10 cellular contexts compared by ENCODE assay signal in genomic region chr2:44942304-44943030, GRCh38. TPM values are rescaled to one million over a fixed set of nuclear protein-coding genes. Genes with fewer than 3 reads are reported as not detected.
DNase-seq lines count a peak whose midpoint lies in the region; ATAC-seq and TF ChIP-seq lines count a peak whose summit lies in the region.
"Had no signal": no experiment of that assay in that cellular context is flagged by ENCODE, and none has a peak within 500 bp of the region (broad histone marks: within the 10 kb centered on the region; RNA-seq: fewer than 3 reads in every experiment).

No MANE protein-coding gene starts in this region.

- no peaks in the 10 kb centered on the region for H3F3A ChIP-seq in smooth muscle cell (ENCODE audit: low read depth)

- POLR2A ChIA-PET in T-cell (lab: Charles Lee): no interaction called here

- H3K27me3 Mint-ChIP-seq in T-cell: peaks cover 60 to 79% of the 10 kb centered on the region in 2 donors

- no peak for ATAC-seq in T-cell (replicated peaks in 1 of 4)
- peak; percentile 2 for ATAC-seq in foreskin keratinocyte
- no peak for ATAC-seq in GM18867 (IDR thresholded peaks at IDR 0.05; ENCODE audit: unreplicated experiment)

- no peaks in the 10 kb centered on the region for H3K79me2 ChIP-seq in smooth muscle cell (ENCODE audit: low read depth)

- CTCF ChIA-PET in T-cell (lab: Charles Lee): no interaction called here

- H4K20me1 ChIP-seq in smooth muscle cell (ENCODE audit: low read depth): no peaks in the 10 kb centered on the region

- no peaks in the 10 kb centered on the region for H3K36me3 Mint-ChIP-seq in T-cell

- no peak overlapping the region for H3K4me3 ChIP-seq in smooth muscle cell

- H3K27ac ChIP-seq in foreskin keratinocyte: no peak overlapping the region
- H3K27ac ChIP-seq in smooth muscle cell (ENCODE audit: low read depth): no peak overlapping the region

- no peaks in the 10 kb centered on the region for H3K36me3 ChIP-seq in smooth muscle cell (ENCODE audit: low read depth)

- no peaks in the 10 kb centered on the region for H3K9me3 Mint-ChIP-seq in T-cell

- 4% methylated on average over 68 of the region's 69 CpGs for WGBS in smooth muscle cell (ENCODE audit: low lambda C conversion rate)

- H3K27me3 ChIP-seq in foreskin keratinocyte (peaks cover 100% of the 10 kb centered on the region), smooth muscle cell (ENCODE audit: low read depth) (peaks cover 100% of the 10 kb centered on the region)

- no peaks in the 10 kb centered on the region for H3K9me3 ChIP-seq in smooth muscle cell (replicated peaks; ENCODE audit: low read depth)

- peak overlapping the region; percentile 43 to 81 (median 58) for H3K4me3 Mint-ChIP-seq in T-cell

- H3K4me1 ChIP-seq in foreskin keratinocyte: no peaks in the 10 kb centered on the region
- peaks cover 40% of the 10 kb centered on the region for H3K4me1 ChIP-seq in smooth muscle cell (ENCODE audit: low read depth)

- H3K27ac Mint-ChIP-seq in T-cell: no peak overlapping the region

- peak overlapping the region; percentile 51 for H3K4me2 ChIP-seq in smooth muscle cell

- H2AFZ ChIP-seq in smooth muscle cell (ENCODE audit: low read depth): no peak overlapping the region

- DNase-seq in NCI-H748 (lab: John Stamatoyannopoulos, UW; ENCODE audit: unreplicated experiment) (peak; percentile 49), NCI-H748 treated with DMSO at 0.1 percent for 48 hours (lab: John Stamatoyannopoulos, UW) (no peak), T-cell (no peak), foreskin keratinocyte (no peak), smooth muscle cell (lab: John Stamatoyannopoulos, UW; ENCODE audit: unreplicated experiment) (no peak), T1000 (lab: John Stamatoyannopoulos, UW) (no peak)
- no peak for DNase-seq in activated CD4-positive, CD25-positive, alpha-beta regulatory T cell (lab: John Stamatoyannopoulos, UW)

- H3K9ac ChIP-seq in smooth muscle cell (ENCODE audit: low read depth): no peak overlapping the region

- TF ChIP-seq CTCF in foreskin keratinocyte (conservative IDR thresholded peaks at IDR 0.05) (no peak), smooth muscle cell (IDR thresholded peaks at IDR 0.05; ENCODE audit: borderline replicate concordance, insufficient read depth, poor library complexity, severe bottlenecking) (no peak)

- peaks cover 53 to 59% (median 54%) of the 10 kb centered on the region in 3 donors for H3K4me1 Mint-ChIP-seq in T-cell

RNA-seq across cellular contexts. Expression of gene SIX3, which starts 1.0 kb away (rescaled TPM):
- total RNA-seq in T-cell: under 1 TPM in 1 of 5 donors, not detected in 4; 0.23 TPM
- not detected in 2 replicates for total RNA-seq in foreskin keratinocyte
- polyA plus RNA-seq in foreskin keratinocyte: not detected in 2 replicates
- total RNA-seq in smooth muscle cell: not detected in 2 replicates
- polyA plus RNA-seq in smooth muscle cell: not detected in 2 replicates
- total RNA-seq: glomerular endothelial cell had no signal
- polyA plus RNA-seq: AG04450 had no signal
